Comparison of ENCODE assay signal across 8 cellular contexts in the genomic region with DNA sequence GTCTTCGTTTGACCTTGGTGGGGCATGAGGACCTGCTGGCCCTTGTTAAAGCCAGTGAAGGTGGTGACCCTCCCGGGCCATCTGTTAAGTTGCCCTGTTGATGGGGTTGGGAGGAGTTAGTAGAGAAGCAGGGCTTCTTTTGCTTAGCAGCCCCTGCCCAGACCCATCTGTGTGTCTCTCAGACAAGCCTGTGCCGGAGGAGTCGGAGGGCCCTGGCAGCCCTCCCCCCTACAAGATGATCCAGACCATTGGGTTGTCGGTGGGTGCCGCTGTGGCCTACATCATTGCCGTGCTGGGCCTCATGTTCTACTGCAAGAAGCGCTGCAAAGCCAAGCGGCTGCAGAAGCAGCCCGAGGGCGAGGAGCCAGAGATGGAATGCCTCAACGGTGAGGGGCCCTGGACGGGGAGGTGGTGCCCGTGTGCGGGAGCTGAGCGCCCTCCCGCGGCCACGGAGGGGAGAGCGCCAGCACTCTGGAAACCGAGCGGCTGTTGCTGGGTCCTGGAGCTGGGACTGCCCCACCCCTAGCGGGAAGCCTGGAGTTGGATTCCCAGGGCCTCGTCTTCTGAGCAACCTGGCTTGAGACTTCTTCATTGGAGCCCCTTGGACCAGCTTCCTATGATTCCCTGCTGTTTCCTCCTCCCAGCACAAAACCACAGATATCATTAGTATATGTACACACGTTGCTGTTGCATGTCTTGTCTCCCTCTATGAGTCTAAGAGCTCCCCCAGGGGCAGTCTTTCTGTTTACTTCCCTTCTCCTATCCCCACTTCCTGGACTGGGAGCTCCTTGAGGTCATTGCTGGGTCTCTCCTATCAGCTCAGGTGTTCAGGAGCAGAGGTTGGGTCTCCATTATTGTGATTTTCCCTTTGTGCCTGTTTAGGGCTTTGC. TPM values are rescaled to one million over a fixed set of nuclear protein-coding genes. Genes with fewer than 3 reads are reported as not detected.
DNase-seq lines count a peak whose midpoint lies in the region; ATAC-seq and TF ChIP-seq lines count a peak whose summit lies in the region.

No MANE protein-coding gene starts in this region.

- H3T11ph ChIP-seq in H9 (ENCODE audit: low read length): no peak overlapping the region

- no peak overlapping the region for H4K91ac ChIP-seq in H9 (ENCODE audit: insufficient read length, low read depth, low read length)

- H2AK5ac ChIP-seq in H9 (ENCODE audit: insufficient read length, low read length): no peak overlapping the region

- H4K20me1 ChIP-seq in H9 (ENCODE audit: control insufficient read depth, insufficient read depth, insufficient read length): no peaks in the 10 kb centered on the region

- H2BK20ac ChIP-seq in H9 (ENCODE audit: low read depth, low read length, poor library complexity, severe bottlenecking): no peak overlapping the region

- no peak overlapping the region for H3K9ac ChIP-seq in H9 (ENCODE audit: extremely low read depth, insufficient read length, low read length)

- H4K5ac ChIP-seq in H9 (ENCODE audit: insufficient read length, low read depth, low read length): no peak overlapping the region

- DNase-seq in Caco-2: peak; percentile 77 to 81
- peak; percentile 96 for DNase-seq in H9
- peak; percentile 76 for DNase-seq in NCI-H1694 treated with DMSO at 0.1 percent for 48 hours (lab: John Stamatoyannopoulos, UW)
- peak; percentile 82 for DNase-seq in T1000 (lab: John Stamatoyannopoulos, UW)
- peak; percentile 97 for DNase-seq in astrocyte of the hippocampus (ENCODE audit: low read depth, low spot score)
- peak in 50 of 51 donors; percentile 9 to 88 (median 69) for DNase-seq in hypothalamus (lab: John Stamatoyannopoulos, UW)
- peak; percentile 97 for DNase-seq in sigmoid colon

- H3K9me3 ChIP-seq in Caco-2: no peaks in the 10 kb centered on the region
- no peaks in the 10 kb centered on the region for H3K9me3 ChIP-seq in H9 (ENCODE audit: control insufficient read depth, low read depth, low read length)
- no peaks in the 10 kb centered on the region for H3K9me3 ChIP-seq in sigmoid colon

- peak; percentile 70 to 75 for TF ChIP-seq CTCF in Caco-2 (IDR thresholded peaks at IDR 0.05; ENCODE audit: insufficient read depth in 1 of 2, low read depth in 1 of 2, low read length in 1 of 2, severe bottlenecking in 1 of 2, unreplicated experiment in 1 of 2)
- TF ChIP-seq CTCF in H9 (conservative IDR thresholded peaks at IDR 0.05): peak; percentile 99
- TF ChIP-seq CTCF in sigmoid colon (IDR thresholded peaks at IDR 0.05): peak; percentile 90 to 93 (median 92)

- ATAC-seq in HG02938 (IDR thresholded peaks at IDR 0.05; ENCODE audit: unreplicated experiment): no peak

- H2BK120ac ChIP-seq in H9 (ENCODE audit: low read depth, low read length, poor library complexity, severe bottlenecking): no peak overlapping the region

- H3K27ac Mint-ChIP-seq in Caco-2 (ENCODE audit: unreplicated experiment): peak overlapping the region; percentile 69
- H3K27ac Mint-ChIP-seq in H9: peak overlapping the region; percentile 34 to 96 (median 77); a peak in 3 of 7 replicates

- no peak for TF ChIP-seq POLR2A in sigmoid colon (IDR thresholded peaks at IDR 0.05)

- H3K4me3 ChIP-seq in Caco-2 (ENCODE audit: low read depth, low read length) (no peak overlapping the region), sigmoid colon (no peak overlapping the region)

- H3K14ac ChIP-seq in H9 (ENCODE audit: insufficient read depth, low read length): no peak overlapping the region

- intact Hi-C loops in Caco-2 (cut with micrococcal nuclease; ENCODE audit: unreplicated experiment): loop anchor here (2.0 kb wide), 1 partner anchor 243 kb away; no protein-coding TSS in a partner anchor
- intact Hi-C loops in sigmoid colon (cut with DNase I): loop anchor here (1.0 to 5.0 kb wide), 3 partner anchors 91 to 242 kb away; a partner anchor contains a TSS

- no peak overlapping the region for H3K18ac ChIP-seq in H9 (ENCODE audit: insufficient read length, low read depth, low read length)

- no peak overlapping the region for H2BK12ac ChIP-seq in H9 (ENCODE audit: insufficient read length, low read depth, low read length)

- no peak overlapping the region for H2BK5ac ChIP-seq in H9 (ENCODE audit: insufficient read length, low read length)

- H3K36me3 Mint-ChIP-seq in Caco-2 (ENCODE audit: insufficient read depth, unreplicated experiment): peaks cover 50% of the 10 kb centered on the region
- peaks cover 10 to 42% (median 33%) of the 10 kb centered on the region in 3 experiments for H3K36me3 Mint-ChIP-seq in H9 (ENCODE audit: insufficient read depth in 1 of 3, low read depth in 3 of 3)

- no peak overlapping the region for H4K8ac ChIP-seq in H9 (replicated peaks; ENCODE audit: insufficient read length, low read depth, low read length)

- no peak overlapping the region for H3K56ac ChIP-seq in H9 (ENCODE audit: insufficient read length, low read depth, low read length)

- CTCF ChIA-PET in Caco-2 (lab: Charles Lee): interaction anchor here (0.6 to 1.5 kb wide), 8 partner anchors 9 to 165 kb away, joined by 3 to 8 read pairs (median 6); a partner anchor contains a TSS

- H3K36me3 ChIP-seq in Caco-2 (ENCODE audit: control insufficient read depth, insufficient read depth, low read length): peaks cover 4% of the 10 kb centered on the region
- H3K36me3 ChIP-seq in sigmoid colon: no peaks in the 10 kb centered on the region

- H3K27ac ChIP-seq in H9 (ENCODE audit: insufficient read length, low read depth, low read length) (no peak overlapping the region), sigmoid colon (peak overlapping the region; percentile 8 to 63 (median 58))

- H2BK15ac ChIP-seq in H9 (ENCODE audit: low read depth, low read length): no peak overlapping the region

- H3K27me3 ChIP-seq in Caco-2 (replicated peaks; ENCODE audit: control insufficient read depth, insufficient read depth, low read length): no peaks in the 10 kb centered on the region
- H3K27me3 ChIP-seq in H9 (ENCODE audit: insufficient read depth, low read length): no peaks in the 10 kb centered on the region
- H3K27me3 ChIP-seq in sigmoid colon: no peaks in the 10 kb centered on the region

- POLR2A ChIA-PET in Caco-2 (lab: Charles Lee): interaction anchor here (0.6 kb wide), 1 partner anchor 29 kb away, joined by 3 read pairs; no protein-coding TSS in a partner anchor

- H3K27me3 Mint-ChIP-seq in Caco-2 (ENCODE audit: insufficient read depth, unreplicated experiment): no peaks in the 10 kb centered on the region
- H3K27me3 Mint-ChIP-seq in H9 (ENCODE audit: low read depth): no peaks in the 10 kb centered on the region

- H3K23me2 ChIP-seq in H9 (ENCODE audit: insufficient read length, low read depth, low read length, poor library complexity, severe bottlenecking): no peaks in the 10 kb centered on the region

- no peak overlapping the region for H2AFZ ChIP-seq in H9 (ENCODE audit: low read length)

- BruUV-seq in Caco-2 (replicated peaks; lab: Mats Ljungman, UMichigan): no TSS peak

- H3K79me2 ChIP-seq in H9 (ENCODE audit: insufficient read depth, low read length): no peaks in the 10 kb centered on the region

- no peak overlapping the region for H3K23ac ChIP-seq in H9 (ENCODE audit: insufficient read length, low read depth, low read length)

- no peak overlapping the region for H3K4ac ChIP-seq in H9 (ENCODE audit: low read depth, low read length)

- H3K4me3 Mint-ChIP-seq in Caco-2 (ENCODE audit: unreplicated experiment) (no peak overlapping the region), H9 (no peak overlapping the region; a peak in 1 of 5 replicates)

- no peaks in the 10 kb centered on the region for H3K79me1 ChIP-seq in H9 (ENCODE audit: insufficient read depth, low read depth, low read length, poor library complexity, severe bottlenecking)

- H3K4me1 Mint-ChIP-seq in Caco-2 (ENCODE audit: low read depth, unreplicated experiment) (no peaks in the 10 kb centered on the region), H9 (peaks cover 10% of the 10 kb centered on the region in 2 experiments)

- no peaks in the 10 kb centered on the region for H3K9me3 Mint-ChIP-seq in Caco-2 (ENCODE audit: unreplicated experiment)
- H3K9me3 Mint-ChIP-seq in H9: no peaks in the 10 kb centered on the region

- no peak for TF ChIP-seq EP300 in sigmoid colon (IDR thresholded peaks at IDR 0.05)

- WGBS in H9 (ENCODE audit: extremely low coverage, insufficient read length, low lambda C conversion rate): no CpG with 5 or more reads among the region's 25 CpGs
- WGBS in sigmoid colon, 2 donors: 20 to 21% methylated on average over 25 of the region's 25 CpGs

- no peak overlapping the region for H3K4me2 ChIP-seq in H9 (ENCODE audit: insufficient read depth, insufficient read length, low read length)

- H3K4me1 ChIP-seq in Caco-2 (no peaks in the 10 kb centered on the region; the same call in 1 of the 2 replicates), H9 (ENCODE audit: insufficient read depth, low read length) (no peaks in the 10 kb centered on the region), sigmoid colon (peaks cover 0 to 13% (median 11%) of the 10 kb centered on the region in 4 donors)

RNA-seq across cellular contexts. Expression of a gene that starts 27.6 kb away (rescaled TPM):
- total RNA-seq in Caco-2 (2022) (31.3 and 32.1 TPM in 2 replicates), H9 (2021) (57.5 and 59.7 TPM in 2 replicates), sigmoid colon (10 to 100 TPM; 64.2 to 96.9 (median 89.1) TPM)
- 10 to 100 TPM; 12.6 to 31.2 (median 13.9) TPM for polyA plus RNA-seq in sigmoid colon

RNA-seq across cellular contexts. Expression of a gene that starts 38.5 kb away (rescaled TPM):
- total RNA-seq in Caco-2 (2022) (16.7 and 16.8 TPM in 2 replicates), H9 (2021) (15.2 and 15.5 TPM in 2 replicates), sigmoid colon (10 to 100 TPM; 21.7 to 49.6 (median 31.9) TPM)
- 10 to 100 TPM in 2 of 3 donors, 1 to 10 TPM in 1; 5.1 to 32.9 (median 12.6) TPM for polyA plus RNA-seq in sigmoid colon
